In the genomic region with DNA sequence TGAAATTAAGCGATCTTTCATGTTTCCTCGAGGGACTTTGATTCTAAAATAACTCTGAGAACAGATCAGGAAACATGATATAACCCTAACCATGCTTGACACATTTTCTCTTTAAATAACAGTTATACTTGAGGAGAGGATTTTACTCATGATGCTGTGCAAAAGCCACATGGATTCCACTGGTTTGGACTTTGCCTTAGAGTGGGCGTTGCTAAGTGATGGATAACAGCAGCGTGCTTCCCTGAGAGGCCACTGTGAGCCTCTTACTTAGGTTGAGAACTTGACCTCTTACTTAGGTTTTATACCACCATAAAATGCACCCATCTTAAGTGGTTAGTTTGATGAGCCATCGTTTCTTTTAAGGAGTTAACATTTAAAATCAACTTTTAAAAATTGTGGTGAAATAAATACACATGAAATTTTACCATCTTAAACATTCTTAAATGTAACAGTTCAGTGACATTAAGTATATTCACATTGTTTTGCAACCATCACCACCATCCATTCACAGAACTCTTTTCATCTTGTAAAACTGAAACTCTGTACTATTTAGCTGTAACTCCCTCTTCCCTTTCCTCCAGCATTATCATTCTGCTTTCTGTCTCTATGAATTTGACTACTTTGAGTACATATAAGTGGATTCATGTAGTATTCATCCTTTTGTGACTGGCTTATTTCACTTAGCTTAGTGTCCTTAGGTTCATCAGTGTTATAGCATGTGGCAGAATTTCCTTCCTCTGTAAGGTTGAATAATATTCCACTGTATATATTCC, we compare ENCODE assay signal across 10 cellular contexts. TPM values are rescaled to one million over a fixed set of nuclear protein-coding genes. Genes with fewer than 3 reads are reported as not detected.
DNase-seq lines count a peak whose midpoint lies in the region; ATAC-seq and TF ChIP-seq lines count a peak whose summit lies in the region.
"Had no signal": no experiment of that assay in that cellular context is flagged by ENCODE, and none has a peak within 500 bp of the region (broad histone marks: within the 10 kb centered on the region; RNA-seq: fewer than 3 reads in every experiment).

No MANE protein-coding gene starts in this region.

- intact Hi-C loops in posterior cingulate gyrus (cut with DNase I) = no loop called here

- H3K27me3 Mint-ChIP-seq in activated T-cell treated with anti-CD3 and anti-CD28 coated beads, Interleukin-2, amount 50 U/mL, for 72 hours (ENCODE audit: low read depth) = no peaks in the 10 kb centered on the region

- H3K27me3 ChIP-seq in OCI-LY3 (ENCODE audit: low read depth, low read length) = no peaks in the 10 kb centered on the region
- H3K27me3 ChIP-seq in layer of hippocampus (ENCODE audit: control insufficient read depth, insufficient read depth, low read length) = no peaks in the 10 kb centered on the region
- no peaks in the 10 kb centered on the region for H3K27me3 ChIP-seq in suprapubic skin

- WGBS in suprapubic skin = 82% methylated on average over 5 of the region's 5 CpGs

- TF ChIP-seq CTCF in OCI-LY3 (IDR thresholded peaks at IDR 0.05; ENCODE audit: low read depth, low read length) (no peak), suprapubic skin (IDR thresholded peaks at IDR 0.05) (no peak)

- no peak for DNase-seq in activated T-cell treated with anti-CD3 and anti-CD28 coated beads, Interleukin-2, amount 50 U/mL, for 72 hours
- DNase-seq in activated T-cell treated with anti-CD3 and anti-CD28 coated beads, Interleukin-2, amount 50 U/mL, for 1 hour = no peak
- DNase-seq in suprapubic skin (ENCODE audit: low spot score in 2 of 2) (no peak), posterior cingulate gyrus (no peak), GDM1 (lab: John Stamatoyannopoulos, UW) (no peak)
- DNase-seq: activated gamma-delta T cell, AML-193 had no signal

- peak; percentile 63 to 76 for ATAC-seq in activated T-cell treated with anti-CD3 and anti-CD28 coated beads, Interleukin-2, amount 50 U/mL, for 72 hours (replicated peaks in 1 of 2)
- ATAC-seq in GM21360 (IDR thresholded peaks at IDR 0.05; ENCODE audit: unreplicated experiment) = no peak

- H3K4me3 ChIP-seq in OCI-LY3 (ENCODE audit: low read length) (no peak overlapping the region), suprapubic skin (no peak overlapping the region)

- no peak overlapping the region for H2AFZ ChIP-seq in OCI-LY3 (ENCODE audit: low read depth, low read length)

- no peaks in the 10 kb centered on the region for H3K9me3 ChIP-seq in OCI-LY3 (ENCODE audit: insufficient read depth, low read length)
- no peaks in the 10 kb centered on the region for H3K9me3 ChIP-seq in suprapubic skin

- peak overlapping the region; percentile 34 to 39 for H3K4me3 Mint-ChIP-seq in activated T-cell treated with anti-CD3 and anti-CD28 coated beads, Interleukin-2, amount 50 U/mL, for 72 hours

- no peaks in the 10 kb centered on the region for H3K9me3 Mint-ChIP-seq in activated T-cell treated with anti-CD3 and anti-CD28 coated beads, Interleukin-2, amount 50 U/mL, for 72 hours

- TF ChIP-seq EP300 in suprapubic skin (IDR thresholded peaks at IDR 0.05) = no peak

- no peaks in the 10 kb centered on the region for H4K20me1 ChIP-seq in OCI-LY3 (ENCODE audit: insufficient read depth, low read length)

- H3K27ac Mint-ChIP-seq in activated T-cell treated with anti-CD3 and anti-CD28 coated beads, Interleukin-2, amount 50 U/mL, for 72 hours = peak overlapping the region; percentile 14

- H3K4me1 ChIP-seq in OCI-LY3 (ENCODE audit: low read length) (peaks cover 26% of the 10 kb centered on the region), suprapubic skin (peaks cover 84% of the 10 kb centered on the region)

- H3K4me1 Mint-ChIP-seq in activated T-cell treated with anti-CD3 and anti-CD28 coated beads, Interleukin-2, amount 50 U/mL, for 72 hours (ENCODE audit: low read depth) = peaks cover 35% of the 10 kb centered on the region

- H3K27ac ChIP-seq in OCI-LY3 (ENCODE audit: low read length) (no peak overlapping the region), layer of hippocampus (ENCODE audit: low read depth, low read length) (peak overlapping the region; percentile 64), suprapubic skin (peak overlapping the region; percentile 95)

- no peaks in the 10 kb centered on the region for H3K36me3 Mint-ChIP-seq in activated T-cell treated with anti-CD3 and anti-CD28 coated beads, Interleukin-2, amount 50 U/mL, for 72 hours (ENCODE audit: insufficient read depth in 2 of 2)

- H3K79me2 ChIP-seq in OCI-LY3 (ENCODE audit: low read length) = no peaks in the 10 kb centered on the region

- H3K36me3 ChIP-seq in OCI-LY3 (replicated peaks; ENCODE audit: low read depth, low read length) (no peaks in the 10 kb centered on the region), suprapubic skin (no peaks in the 10 kb centered on the region)

- TF ChIP-seq POLR2A in suprapubic skin (IDR thresholded peaks at IDR 0.05) = no peak

- H3K9ac ChIP-seq in OCI-LY3 (ENCODE audit: low read length) = no peak overlapping the region

- H3K4me2 ChIP-seq in OCI-LY3 (ENCODE audit: low read length) = peak overlapping the region; percentile 57

RNA-seq across cellular contexts. Expression of gene ANXA4, which starts 22.5 kb away (rescaled TPM):
- 10 to 100 TPM; 25.3 to 30.2 TPM for total RNA-seq in activated T-cell treated with anti-CD3 and anti-CD28 coated beads, Interleukin-2, amount 50 U/mL, for 72 hours
- 10 to 100 TPM; 58.1 to 91.6 (median 85.8) TPM for total RNA-seq in suprapubic skin
